ENCODE assay signal across 1 cellular context in the genomic region with DNA sequence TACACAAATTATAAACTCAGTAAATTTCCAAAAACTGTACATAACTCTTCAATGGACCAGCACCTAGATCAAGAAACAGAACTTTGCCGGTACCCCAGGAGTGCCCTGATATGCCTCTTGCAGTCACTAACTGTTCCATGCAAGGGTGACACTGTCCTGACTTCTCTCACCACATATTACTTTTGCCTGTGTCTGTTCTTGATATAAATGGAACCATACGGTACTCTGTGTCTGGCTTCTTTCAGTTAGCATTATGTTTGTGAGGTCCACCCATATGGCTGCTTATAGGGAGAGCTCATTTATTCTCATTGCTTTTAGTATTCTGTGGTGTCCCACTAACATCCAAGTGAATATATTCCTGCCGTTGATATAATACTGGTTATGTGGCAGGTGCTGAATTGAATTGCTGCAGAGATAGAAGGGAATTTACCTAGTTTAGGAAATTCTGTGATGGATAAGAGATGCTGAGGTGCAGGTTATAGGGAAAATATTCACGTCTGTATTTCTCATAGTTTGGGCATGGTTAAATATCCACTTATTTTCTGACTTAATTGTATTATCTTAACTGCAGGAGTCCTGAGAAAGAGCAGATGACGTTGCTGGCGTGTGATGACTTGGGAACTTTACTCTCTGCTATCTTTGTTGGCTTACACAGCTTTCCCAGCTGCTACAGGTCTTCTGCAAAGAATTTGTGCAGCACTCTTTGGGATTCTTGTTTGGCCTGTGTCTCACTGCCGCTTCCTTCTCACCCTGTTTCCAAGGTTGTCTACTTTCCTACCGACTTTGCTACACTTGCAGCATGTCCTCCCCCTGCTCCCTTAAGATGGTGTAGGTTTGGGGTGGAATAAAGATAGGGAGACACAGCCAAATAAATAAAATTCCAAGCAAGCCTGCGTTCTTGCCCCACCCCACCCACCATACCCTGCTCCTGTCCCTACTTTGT.
TF ChIP-seq lines count a peak whose summit lies in the region.

No MANE protein-coding gene starts in this region.

TF ChIP-seq in HCT116, 20 proteins besides CTCF, POLR2A, EP300 and RAD21 (continued from another document):
- TF ChIP-seq, protein P1, sequence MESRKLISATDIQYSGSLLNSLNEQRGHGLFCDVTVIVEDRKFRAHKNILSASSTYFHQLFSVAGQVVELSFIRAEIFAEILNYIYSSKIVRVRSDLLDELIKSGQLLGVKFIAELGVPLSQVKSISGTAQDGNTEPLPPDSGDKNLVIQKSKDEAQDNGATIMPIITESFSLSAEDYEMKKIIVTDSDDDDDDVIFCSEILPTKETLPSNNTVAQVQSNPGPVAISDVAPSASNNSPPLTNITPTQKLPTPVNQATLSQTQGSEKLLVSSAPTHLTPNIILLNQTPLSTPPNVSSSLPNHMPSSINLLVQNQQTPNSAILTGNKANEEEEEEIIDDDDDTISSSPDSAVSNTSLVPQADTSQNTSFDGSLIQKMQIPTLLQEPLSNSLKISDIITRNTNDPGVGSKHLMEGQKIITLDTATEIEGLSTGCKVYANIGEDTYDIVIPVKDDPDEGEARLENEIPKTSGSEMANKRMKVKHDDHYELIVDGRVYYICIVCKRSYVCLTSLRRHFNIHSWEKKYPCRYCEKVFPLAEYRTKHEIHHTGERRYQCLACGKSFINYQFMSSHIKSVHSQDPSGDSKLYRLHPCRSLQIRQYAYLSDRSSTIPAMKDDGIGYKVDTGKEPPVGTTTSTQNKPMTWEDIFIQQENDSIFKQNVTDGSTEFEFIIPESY (IDR thresholded peaks at IDR 0.05; ENCODE audit: extremely low read depth, insufficient replicate concordance, low read length): no peak
- TF ChIP-seq, protein P2, sequence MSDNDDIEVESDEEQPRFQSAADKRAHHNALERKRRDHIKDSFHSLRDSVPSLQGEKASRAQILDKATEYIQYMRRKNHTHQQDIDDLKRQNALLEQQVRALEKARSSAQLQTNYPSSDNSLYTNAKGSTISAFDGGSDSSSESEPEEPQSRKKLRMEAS (IDR thresholded peaks at IDR 0.05): no peak
- TF ChIP-seq EZH2phosphoT487 (IDR thresholded peaks at IDR 0.05; ENCODE audit: borderline replicate concordance) (no peak), JUND (IDR thresholded peaks at IDR 0.05) (no peak)
